ENCODE assay signal across 19 cellular contexts in the genomic region with DNA sequence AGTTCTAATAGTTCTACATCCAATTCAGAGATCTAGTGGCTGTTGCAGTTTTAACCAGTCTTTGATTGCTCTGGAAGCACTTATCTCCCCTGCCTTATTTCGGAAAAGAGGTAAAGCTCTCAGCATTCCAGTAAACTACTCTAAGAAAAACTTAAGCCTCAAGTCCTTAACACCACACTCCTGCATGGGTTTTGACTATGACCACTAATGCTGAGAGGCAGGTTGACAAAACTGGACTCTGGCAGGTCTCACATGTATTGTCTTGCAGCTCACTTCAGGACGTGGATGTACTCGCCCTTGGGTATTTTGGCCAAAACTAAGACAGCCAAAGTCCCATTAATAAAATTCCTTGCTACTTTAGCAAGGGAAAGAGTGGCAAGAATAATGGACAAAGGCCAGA.
A peak's percentile ranks its signal among the peaks of the same experiment; 100 is the strongest.
DNase-seq lines count a peak whose midpoint lies in the region; ATAC-seq, FAIRE-seq and TF ChIP-seq lines count a peak whose summit lies in the region.
"Had no signal": no experiment of that assay in that cellular context is flagged by ENCODE, and none has a peak within 500 bp of the region (broad histone marks: within the 10 kb centered on the region; RNA-seq: fewer than 3 reads in every experiment).

No MANE protein-coding gene starts in this region.

- intact Hi-C loops in K562 (cut with micrococcal nuclease), result loop anchor here (10.0 kb wide), 1 partner anchor 340 kb away; no protein-coding TSS in a partner anchor
- intact Hi-C loops in lower lobe of right lung (cut with DNase I), result no loop called here
- intact Hi-C loops in upper lobe of right lung (cut with DNase I), result no loop called here
- intact Hi-C loops in activated CD4-positive, alpha-beta T cell treated with anti-CD3 and anti-CD28 coated beads for 36 hours (cut with DNase I, micrococcal nuclease), result no loop called here

- TF ChIP-seq RAD21 in K562 (CRISPR knock-in tag; conservative IDR thresholded peaks at IDR 0.05 in 1 of 2, IDR thresholded peaks at IDR 0.05 in 1 of 2), result no peak

- H3K4me2 ChIP-seq in K562 (ENCODE audit: insufficient read depth, low read length), result no peak overlapping the region
- H3K4me2 ChIP-seq: GM23338 had no signal

- H2AFZ ChIP-seq in K562 (ENCODE audit: low read depth, low read length), result no peak overlapping the region; the same call in 1 of the 2 replicates
- H2AFZ ChIP-seq: GM23338 had no signal

- POLR2A ChIA-PET in K562 (lab: Yijun Ruan, JAX), result interaction anchor here (0.7 kb wide), 2 partner anchors 11 to 278 kb away, joined by 3 read pairs; no protein-coding TSS in a partner anchor
- POLR2A ChIA-PET in activated CD4-positive, alpha-beta T cell treated with anti-CD3 and anti-CD28 coated beads for 36 hours (lab: Charles Lee), result no interaction called here

- no peak overlapping the region for H3K27ac Mint-ChIP-seq in activated CD4-positive, alpha-beta T cell treated with anti-CD3 and anti-CD28 coated beads for 36 hours
- no peak overlapping the region for H3K27ac Mint-ChIP-seq in immature natural killer cell
- H3K27ac Mint-ChIP-seq: CD4-positive, alpha-beta memory T cell; GM23338; HFFc6 had no signal

- no peak for TF ChIP-seq EP300 in K562 (IDR thresholded peaks at IDR 0.05; ENCODE audit: low read length)

- no peaks in the 10 kb centered on the region for H3K9me1 ChIP-seq in K562 (ENCODE audit: control insufficient read depth, insufficient read depth, low read length)

- H3K36me3 ChIP-seq in K562 (ENCODE audit: control insufficient read depth, insufficient read depth, low read length) (no peaks in the 10 kb centered on the region), lower lobe of right lung (no peaks in the 10 kb centered on the region), upper lobe of right lung (no peaks in the 10 kb centered on the region)
- H3K36me3 ChIP-seq: HAP-1 had no signal

- H3K36me3 Mint-ChIP-seq in activated CD4-positive, alpha-beta T cell treated with anti-CD3 and anti-CD28 coated beads for 36 hours (ENCODE audit: low read depth), result no peaks in the 10 kb centered on the region
- H3K36me3 Mint-ChIP-seq in immature natural killer cell, result no peaks in the 10 kb centered on the region
- H3K36me3 Mint-ChIP-seq: CD4-positive, alpha-beta memory T cell had no signal

- DNase-seq in K562 (ENCODE audit: extremely low read depth in 1 of 4, low spot score in 3 of 4) (no peak), lower lobe of right lung (no peak), upper lobe of right lung (no peak), NCI-H2107 (lab: John Stamatoyannopoulos, UW) (no peak), immature natural killer cell (no peak)
- DNase-seq in activated CD4-positive, alpha-beta T cell treated with anti-CD3 and anti-CD28 coated beads for 36 hours, result no peak
- DNase-seq: C1 segment of cervical spinal cord; Calu3; CD4-positive, alpha-beta memory T cell; COR-L47; DMS53; DMS79 treated with DMSO at 0.1 percent for 48 hours; GF-D8; HFFc6 had no signal

- H3K4me3 ChIP-seq in K562 (no peak overlapping the region), lower lobe of right lung (no peak overlapping the region), upper lobe of right lung (no peak overlapping the region)
- H3K4me3 ChIP-seq: GM23338, HAP-1 had no signal

- H3K9me3 ChIP-seq in K562 (replicated peaks; ENCODE audit: control insufficient read depth, insufficient read depth, low read depth, low read length) (no peaks in the 10 kb centered on the region), lower lobe of right lung (no peaks in the 10 kb centered on the region), upper lobe of right lung (no peaks in the 10 kb centered on the region)
- H3K9me3 ChIP-seq: HAP-1 had no signal

- no TSS peak for BruUV-seq in K562 (replicated peaks; lab: Mats Ljungman, UMichigan)

- no peak for TF ChIP-seq POLR2A in K562 (conservative IDR thresholded peaks at IDR 0.05)

- no peaks in the 10 kb centered on the region for H3K79me2 ChIP-seq in K562 (ENCODE audit: control insufficient read depth, insufficient read depth, low read length)

- no peaks in the 10 kb centered on the region for H3K9me3 Mint-ChIP-seq in activated CD4-positive, alpha-beta T cell treated with anti-CD3 and anti-CD28 coated beads for 36 hours (ENCODE audit: low read depth)
- peaks cover 6 to 31% (median 17%) of the 10 kb centered on the region in 6 donors for H3K9me3 Mint-ChIP-seq in immature natural killer cell

- CTCF ChIA-PET in K562 (lab: Yijun Ruan, JAX; ENCODE audit: low intra/inter-chr PET ratio), result no interaction called here
- CTCF ChIA-PET in activated CD4-positive, alpha-beta T cell treated with anti-CD3 and anti-CD28 coated beads for 36 hours (lab: Charles Lee), result no interaction called here

- H3K27me3 Mint-ChIP-seq in activated CD4-positive, alpha-beta T cell treated with anti-CD3 and anti-CD28 coated beads for 36 hours, result no peaks in the 10 kb centered on the region
- H3K27me3 Mint-ChIP-seq in immature natural killer cell (ENCODE audit: low read depth in 3 of 3), result peaks cover 0 to 1% (median 0%) of the 10 kb centered on the region in 3 donors
- H3K27me3 Mint-ChIP-seq: CD4-positive, alpha-beta memory T cell had no signal

- in situ Hi-C loops in K562 (cut with MboI), result no loop called here

- H3K4me1 ChIP-seq in K562 (replicated peaks in 1 of 2; ENCODE audit: control insufficient read depth in 2 of 2, insufficient read depth in 2 of 2, low read length in 2 of 2) (no peaks in the 10 kb centered on the region), lower lobe of right lung (no peaks in the 10 kb centered on the region), upper lobe of right lung (no peaks in the 10 kb centered on the region)
- H3K4me1 ChIP-seq: HAP-1 had no signal

- WGBS in K562 (ENCODE audit: insufficient coverage, low coverage, missing lambda C conversion rate), result 3% methylated on average over 3 of the region's 3 CpGs

- no peaks in the 10 kb centered on the region for H3K4me1 Mint-ChIP-seq in activated CD4-positive, alpha-beta T cell treated with anti-CD3 and anti-CD28 coated beads for 36 hours
- H3K4me1 Mint-ChIP-seq in immature natural killer cell, result no peaks in the 10 kb centered on the region
- H3K4me1 Mint-ChIP-seq: CD4-positive, alpha-beta memory T cell had no signal

- no peak overlapping the region for H3K9ac ChIP-seq in K562 (ENCODE audit: insufficient read depth in 1 of 2, low read depth in 2 of 2, low read length in 2 of 2)

- ATAC-seq in K562, result peak; percentile 38; the same call in 1 of the 3 replicates
- ATAC-seq in lower lobe of right lung, result peak; percentile 57 to 78
- ATAC-seq in upper lobe of right lung, result peak; percentile 64
- ATAC-seq in activated CD4-positive, alpha-beta T cell treated with anti-CD3 and anti-CD28 coated beads for 36 hours, result no peak
- ATAC-seq: GM23338 had no signal

- no peak for FAIRE-seq in K562 (lab: Jason Lieb, UNC)
- FAIRE-seq: GM12891, GM18507, H54 had no signal

- H3K27me3 ChIP-seq in K562 (ENCODE audit: control insufficient read depth in 2 of 2, insufficient read depth in 2 of 2, low read length in 2 of 2) (no peaks in the 10 kb centered on the region), lower lobe of right lung (ENCODE audit: low read depth) (no peaks in the 10 kb centered on the region), upper lobe of right lung (no peaks in the 10 kb centered on the region)

- TF ChIP-seq CTCF in K562 (IDR thresholded peaks at IDR 0.05 in 2 of 3, conservative IDR thresholded peaks at IDR 0.05 in 1 of 3; ENCODE audit: insufficient read depth in 2 of 3, low read depth in 1 of 3, low read length in 3 of 3) (no peak), lower lobe of right lung (IDR thresholded peaks at IDR 0.05) (no peak), upper lobe of right lung (IDR thresholded peaks at IDR 0.05) (no peak)

- H3K27ac ChIP-seq in K562 (ENCODE audit: extremely low read depth, low read depth, low read length), result no peak overlapping the region
- H3K27ac ChIP-seq in lower lobe of right lung, result no peak overlapping the region
- H3K27ac ChIP-seq in upper lobe of right lung, result no peak overlapping the region

- no peak overlapping the region for H3K4me3 Mint-ChIP-seq in activated CD4-positive, alpha-beta T cell treated with anti-CD3 and anti-CD28 coated beads for 36 hours
- no peak overlapping the region for H3K4me3 Mint-ChIP-seq in immature natural killer cell
- H3K4me3 Mint-ChIP-seq: CD4-positive, alpha-beta memory T cell; GM23338; HFFc6 had no signal

- H4K20me1 ChIP-seq in K562 (replicated peaks; ENCODE audit: control insufficient read depth, insufficient read depth, low read length), result no peaks in the 10 kb centered on the region

TF ChIP-seq in K562, 482 proteins besides CTCF, POLR2A, EP300 and RAD21:
- TF ChIP-seq TEAD2 (tag; IDR thresholded peaks at IDR 0.05), result no peak
- TF ChIP-seq CBX8 (IDR thresholded peaks at IDR 0.05; ENCODE audit: borderline replicate concordance, extremely low read depth, low read depth, low read length, poor library complexity, severe bottlenecking), result no peak
- TF ChIP-seq, protein P1, sequence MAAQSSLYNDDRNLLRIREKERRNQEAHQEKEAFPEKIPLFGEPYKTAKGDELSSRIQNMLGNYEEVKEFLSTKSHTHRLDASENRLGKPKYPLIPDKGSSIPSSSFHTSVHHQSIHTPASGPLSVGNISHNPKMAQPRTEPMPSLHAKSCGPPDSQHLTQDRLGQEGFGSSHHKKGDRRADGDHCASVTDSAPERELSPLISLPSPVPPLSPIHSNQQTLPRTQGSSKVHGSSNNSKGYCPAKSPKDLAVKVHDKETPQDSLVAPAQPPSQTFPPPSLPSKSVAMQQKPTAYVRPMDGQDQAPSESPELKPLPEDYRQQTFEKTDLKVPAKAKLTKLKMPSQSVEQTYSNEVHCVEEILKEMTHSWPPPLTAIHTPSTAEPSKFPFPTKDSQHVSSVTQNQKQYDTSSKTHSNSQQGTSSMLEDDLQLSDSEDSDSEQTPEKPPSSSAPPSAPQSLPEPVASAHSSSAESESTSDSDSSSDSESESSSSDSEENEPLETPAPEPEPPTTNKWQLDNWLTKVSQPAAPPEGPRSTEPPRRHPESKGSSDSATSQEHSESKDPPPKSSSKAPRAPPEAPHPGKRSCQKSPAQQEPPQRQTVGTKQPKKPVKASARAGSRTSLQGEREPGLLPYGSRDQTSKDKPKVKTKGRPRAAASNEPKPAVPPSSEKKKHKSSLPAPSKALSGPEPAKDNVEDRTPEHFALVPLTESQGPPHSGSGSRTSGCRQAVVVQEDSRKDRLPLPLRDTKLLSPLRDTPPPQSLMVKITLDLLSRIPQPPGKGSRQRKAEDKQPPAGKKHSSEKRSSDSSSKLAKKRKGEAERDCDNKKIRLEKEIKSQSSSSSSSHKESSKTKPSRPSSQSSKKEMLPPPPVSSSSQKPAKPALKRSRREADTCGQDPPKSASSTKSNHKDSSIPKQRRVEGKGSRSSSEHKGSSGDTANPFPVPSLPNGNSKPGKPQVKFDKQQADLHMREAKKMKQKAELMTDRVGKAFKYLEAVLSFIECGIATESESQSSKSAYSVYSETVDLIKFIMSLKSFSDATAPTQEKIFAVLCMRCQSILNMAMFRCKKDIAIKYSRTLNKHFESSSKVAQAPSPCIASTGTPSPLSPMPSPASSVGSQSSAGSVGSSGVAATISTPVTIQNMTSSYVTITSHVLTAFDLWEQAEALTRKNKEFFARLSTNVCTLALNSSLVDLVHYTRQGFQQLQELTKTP (IDR thresholded peaks at IDR 0.05; ENCODE audit: low read depth in 1 of 2, partially characterized antibody in 2 of 2), result no peak
- TF ChIP-seq KDM5B (IDR thresholded peaks at IDR 0.05; ENCODE audit: insufficient replicate concordance, low read depth, low read length), result no peak
- TF ChIP-seq TAL1 (IDR thresholded peaks at IDR 0.05), result no peak
- no peak for TF ChIP-seq TCF7 (IDR thresholded peaks at IDR 0.05; ENCODE audit: borderline replicate concordance)
